ENCODE assay signal across 13 cellular contexts in genomic region chr15:73110246-73110645, GRCh38.
"Had no signal": no experiment of that assay in that cellular context is flagged by ENCODE, and none has a peak within 500 bp of the region (broad histone marks: within the 10 kb centered on the region; RNA-seq: fewer than 3 reads in every experiment).

No MANE protein-coding gene starts in this region.

- H3K27me3 ChIP-seq: foreskin keratinocyte, neural progenitor cell, ovary had no signal

- FAIRE-seq: urothelium cell line had no signal

- H3K9me3 ChIP-seq: ovary, psoas muscle had no signal

- H3K4me1 Mint-ChIP-seq: natural killer cell had no signal

- H3K27me3 Mint-ChIP-seq: type B pancreatic cell had no signal

- H3K4me3 ChIP-seq: neural progenitor cell, ovary, psoas muscle had no signal

- H3K36me3 ChIP-seq: neural progenitor cell, ovary had no signal

- H3K27ac Mint-ChIP-seq: natural killer cell, neural progenitor cell, type B pancreatic cell had no signal

- H3K27ac ChIP-seq: foreskin keratinocyte, neural progenitor cell, ovary, psoas muscle had no signal

- DNase-seq: central memory CD4-positive, alpha-beta T cell; erythroblast; foreskin keratinocyte; natural killer cell; nucleus accumbens; ovary; psoas muscle; stimulated activated CD4-positive, alpha-beta T cell treated with anti-CD3 and anti-CD28 coated beads, Interleukin-12 subunit alpha, Interleukin-12 subunit beta, amount 100 ng/mL, for 4 hours; stimulated activated naive CD4-positive, alpha-beta T cell treated with Interleukin-2 at 50 U/mL for 16 hours had no signal

- H3K36me3 Mint-ChIP-seq: natural killer cell, neural progenitor cell, type B pancreatic cell had no signal

- ATAC-seq: foreskin keratinocyte, natural killer cell, psoas muscle, sciatic nerve had no signal

- H3K4me3 Mint-ChIP-seq: natural killer cell, neural progenitor cell, type B pancreatic cell had no signal

- H3K4me1 ChIP-seq: foreskin keratinocyte, psoas muscle had no signal
